In the genomic region with DNA sequence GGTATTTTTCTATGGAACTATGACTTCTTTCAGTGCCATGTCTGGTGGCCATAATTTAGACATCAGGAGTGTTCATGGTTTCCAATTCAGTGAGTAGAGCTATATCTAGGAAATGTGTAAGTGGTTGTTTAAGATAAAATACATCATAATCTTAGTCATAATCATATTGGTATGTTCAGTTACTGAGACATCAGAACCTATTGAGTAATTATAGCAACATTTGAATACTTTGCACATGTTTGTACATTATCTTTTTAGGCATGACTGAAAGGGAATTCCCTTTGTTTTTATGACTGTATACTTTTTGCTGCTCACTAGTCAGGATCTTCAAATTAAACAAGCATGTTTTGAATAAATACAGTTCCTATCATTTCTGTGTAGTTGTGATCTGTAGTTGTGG, we compare ENCODE assay signal across 18 cellular contexts.
A peak's percentile ranks its signal among the peaks of the same experiment; 100 is the strongest.
DNase-seq lines count a peak whose midpoint lies in the region; ATAC-seq and TF ChIP-seq lines count a peak whose summit lies in the region.
"Had no signal": no experiment of that assay in that cellular context is flagged by ENCODE, and none has a peak within 500 bp of the region (broad histone marks: within the 10 kb centered on the region; RNA-seq: fewer than 3 reads in every experiment).

No MANE protein-coding gene starts in this region.

- no peak overlapping the region for H2AFZ ChIP-seq in fibroblast of lung (ENCODE audit: low read length)

- peaks cover 33 to 36% of the 10 kb centered on the region in 2 donors for H3K4me1 Mint-ChIP-seq in natural killer cell treated with Interleukin-12 subunit alpha and Interleukin-12 subunit beta and Interleukin-15 and Interleukin-18, amount 100 ng/mL, for 72 hours (ENCODE audit: low read depth in 2 of 2)
- H3K4me1 Mint-ChIP-seq in natural killer cell = peaks cover 7 to 10% of the 10 kb centered on the region in 2 donors
- H3K4me1 Mint-ChIP-seq: activated naive CD8-positive, alpha-beta T cell treated with anti-CD3 and anti-CD28 coated beads, Interleukin-2, amount 10 ng/mL, durations not matched to agents 7 days and 5 days had no signal

- H3K4me2 ChIP-seq in fibroblast of lung (ENCODE audit: extremely low read depth, insufficient read depth, low read length) = no peak overlapping the region

- H3K27ac ChIP-seq in fibroblast of lung (ENCODE audit: insufficient read depth, low read length) = peak overlapping the region; percentile 2
- H3K27ac ChIP-seq: tibial artery had no signal

- peak overlapping the region; percentile 66 for H3K4me3 Mint-ChIP-seq in natural killer cell treated with Interleukin-12 subunit alpha and Interleukin-12 subunit beta and Interleukin-15 and Interleukin-18, amount 100 ng/mL, for 72 hours
- no peak overlapping the region for H3K4me3 Mint-ChIP-seq in natural killer cell
- H3K4me3 Mint-ChIP-seq: activated naive CD8-positive, alpha-beta T cell treated with anti-CD3 and anti-CD28 coated beads, Interleukin-2, amount 10 ng/mL, durations not matched to agents 7 days and 5 days; effector memory CD8-positive, alpha-beta T cell; IgD-negative memory B cell had no signal

- H3K9me3 ChIP-seq in fibroblast of lung (ENCODE audit: control insufficient read depth, insufficient read depth, low read depth, low read length) = no peaks in the 10 kb centered on the region
- H3K9me3 ChIP-seq: tibial artery had no signal

- H3K4me3 ChIP-seq in fibroblast of lung (replicated peaks in 1 of 4; ENCODE audit: control extremely low read depth in 1 of 4, insufficient read depth in 1 of 4, low read depth in 3 of 4, low read length in 4 of 4) = no peak overlapping the region
- H3K4me3 ChIP-seq: tibial artery had no signal

- H3K36me3 ChIP-seq in fibroblast of lung (ENCODE audit: control insufficient read depth, insufficient read depth, low read length) = no peaks in the 10 kb centered on the region

- no peaks in the 10 kb centered on the region for H3K27me3 ChIP-seq in fibroblast of lung (ENCODE audit: control insufficient read depth, insufficient read depth, low read length)
- H3K27me3 ChIP-seq: tibial artery had no signal

- TF ChIP-seq CTCF in natural killer cell (IDR thresholded peaks at IDR 0.05) (no peak), fibroblast of lung (conservative IDR thresholded peaks at IDR 0.05 in 1 of 2, IDR thresholded peaks at IDR 0.05 in 1 of 2; ENCODE audit: low read depth in 1 of 2, low read length in 2 of 2) (no peak)

- intact Hi-C loops in natural killer cell (cut with micrococcal nuclease) = no loop called here

- H3K9me3 Mint-ChIP-seq in natural killer cell treated with Interleukin-12 subunit alpha and Interleukin-12 subunit beta and Interleukin-15 and Interleukin-18, amount 100 ng/mL, for 72 hours = peaks cover 4% of the 10 kb centered on the region
- no peaks in the 10 kb centered on the region for H3K9me3 Mint-ChIP-seq in natural killer cell
- H3K9me3 Mint-ChIP-seq: activated naive CD8-positive, alpha-beta T cell treated with anti-CD3 and anti-CD28 coated beads, Interleukin-2, amount 10 ng/mL, durations not matched to agents 7 days and 5 days; effector memory CD8-positive, alpha-beta T cell; IgD-negative memory B cell had no signal

- peaks cover 51% of the 10 kb centered on the region for H3K36me3 Mint-ChIP-seq in natural killer cell treated with Interleukin-12 subunit alpha and Interleukin-12 subunit beta and Interleukin-15 and Interleukin-18, amount 100 ng/mL, for 72 hours
- H3K36me3 Mint-ChIP-seq in natural killer cell = peaks cover 37% of the 10 kb centered on the region

- no peak overlapping the region for H3K9ac ChIP-seq in fibroblast of lung (ENCODE audit: insufficient read depth, low read length)

- no peaks in the 10 kb centered on the region for H4K20me1 ChIP-seq in fibroblast of lung (ENCODE audit: control insufficient read depth, extremely low read depth, insufficient read depth, low read length)

- DNase-seq in natural killer cell treated with Interleukin-12 subunit alpha and Interleukin-12 subunit beta and Interleukin-15 and Interleukin-18, amount 100 ng/mL, for 72 hours (ENCODE audit: low spot score) = no peak
- DNase-seq in natural killer cell = no peak
- peak; percentile 50 for DNase-seq in HS-5 (ENCODE audit: low read depth)
- DNase-seq in fibroblast of lung (ENCODE audit: low read depth in 2 of 2) = peak; percentile 12 to 41
- no peak for DNase-seq in NCI-H510A treated with DMSO at 0.1 percent for 48 hours (lab: John Stamatoyannopoulos, UW)
- DNase-seq in D341Med (ENCODE audit: low spot score) = no peak
- DNase-seq in NCI-H128 (lab: John Stamatoyannopoulos, UW; ENCODE audit: unreplicated experiment) = no peak
- DNase-seq in HK-2 (ENCODE audit: unreplicated experiment) = no peak
- DNase-seq: activated naive CD8-positive, alpha-beta T cell treated with anti-CD3 and anti-CD28 coated beads, Interleukin-2, amount 10 ng/mL, durations not matched to agents 7 days and 5 days; Calu3; caudate nucleus; effector memory CD8-positive, alpha-beta T cell; GDM1; NCI-H82; small intestine; tibial artery had no signal

- peak; percentile 89 to 91 for ATAC-seq in natural killer cell treated with Interleukin-12 subunit alpha and Interleukin-12 subunit beta and Interleukin-15 and Interleukin-18, amount 100 ng/mL, for 72 hours
- no peak for ATAC-seq in natural killer cell
- ATAC-seq: effector memory CD8-positive, alpha-beta T cell; HCT116 had no signal

- no peaks in the 10 kb centered on the region for H3K27me3 Mint-ChIP-seq in natural killer cell treated with Interleukin-12 subunit alpha and Interleukin-12 subunit beta and Interleukin-15 and Interleukin-18, amount 100 ng/mL, for 72 hours
- H3K27me3 Mint-ChIP-seq in natural killer cell (ENCODE audit: low read depth in 2 of 2) = no peaks in the 10 kb centered on the region
- H3K27me3 Mint-ChIP-seq: activated naive CD8-positive, alpha-beta T cell treated with anti-CD3 and anti-CD28 coated beads, Interleukin-2, amount 10 ng/mL, durations not matched to agents 7 days and 5 days; effector memory CD8-positive, alpha-beta T cell; IgD-negative memory B cell had no signal

- peak overlapping the region; percentile 92 to 99 for H3K27ac Mint-ChIP-seq in natural killer cell treated with Interleukin-12 subunit alpha and Interleukin-12 subunit beta and Interleukin-15 and Interleukin-18, amount 100 ng/mL, for 72 hours
- H3K27ac Mint-ChIP-seq in natural killer cell = no peak overlapping the region
- H3K27ac Mint-ChIP-seq: activated naive CD8-positive, alpha-beta T cell treated with anti-CD3 and anti-CD28 coated beads, Interleukin-2, amount 10 ng/mL, durations not matched to agents 7 days and 5 days; IgD-negative memory B cell had no signal

- H3K4me1 ChIP-seq in fibroblast of lung (ENCODE audit: control insufficient read depth, extremely low read depth, insufficient read depth, low read length) = no peaks in the 10 kb centered on the region
- H3K4me1 ChIP-seq: tibial artery had no signal

- no peaks in the 10 kb centered on the region for H3K79me2 ChIP-seq in fibroblast of lung (ENCODE audit: control insufficient read depth, insufficient read depth, low read length)

Comparison
In these comparisons a context has a peak if more than half of its experiments do, and no peak if none do; other contexts are left out.
1. ATAC-seq: peak in natural killer cell treated with Interleukin-12 subunit alpha and Interleukin-12 subunit beta and Interleukin-15 and Interleukin-18, amount 100 ng/mL, for 72 hours (2 of 2); none in natural killer cell (0 of 3).
2. H3K27ac Mint-ChIP-seq: peak in natural killer cell treated with Interleukin-12 subunit alpha and Interleukin-12 subunit beta and Interleukin-15 and Interleukin-18, amount 100 ng/mL, for 72 hours (2 of 2); none in natural killer cell (0 of 2).
3. DNase-seq: peak in HS-5 (single experiment) and fibroblast of lung (2 of 2); none in natural killer cell treated with Interleukin-12 subunit alpha and Interleukin-12 subunit beta and Interleukin-15 and Interleukin-18, amount 100 ng/mL, for 72 hours (single experiment), natural killer cell (single experiment), NCI-H510A treated with DMSO at 0.1 percent for 48 hours (single experiment), D341Med (single experiment), NCI-H128 (single experiment) and HK-2 (single experiment).